Comparison of ENCODE assay signal across 1 cellular context in genomic region chr12:123231931-123232330, GRCh38.
TF ChIP-seq lines count a peak whose summit lies in the region.

No MANE protein-coding gene starts in this region.

TF ChIP-seq in HepG2, 621 proteins besides CTCF, POLR2A, EP300 and RAD21:
- TF ChIP-seq SP5 (CRISPR knock-in tag; IDR thresholded peaks at IDR 0.05; ENCODE audit: borderline replicate concordance, low read depth) (no peak), SAP130 (CRISPR knock-in tag; IDR thresholded peaks at IDR 0.05; ENCODE audit: low read depth) (peak; percentile 10; the same call in 1 of the 2 replicates), MXD4 (CRISPR knock-in tag; IDR thresholded peaks at IDR 0.05) (no peak), ZNF839 (CRISPR knock-in tag; IDR thresholded peaks at IDR 0.05; ENCODE audit: borderline replicate concordance) (no peak), HMGA1 (CRISPR knock-in tag; conservative IDR thresholded peaks at IDR 0.05) (no peak), ZNF138 (CRISPR knock-in tag; IDR thresholded peaks at IDR 0.05; ENCODE audit: low read depth) (no peak), RELA (CRISPR knock-in tag; IDR thresholded peaks at IDR 0.05) (no peak), PTBP1 (IDR thresholded peaks at IDR 0.05; ENCODE audit: low read depth, low read length, poor library complexity, severe bottlenecking) (no peak), MED8 (CRISPR knock-in tag; IDR thresholded peaks at IDR 0.05; ENCODE audit: insufficient replicate concordance) (no peak), NFIC (IDR thresholded peaks at IDR 0.05; ENCODE audit: low read length) (0 out of 2 replicates have a peak, but pooled peaks have one; percentile 25), PRMT3 (CRISPR knock-in tag; IDR thresholded peaks at IDR 0.05; ENCODE audit: borderline replicate concordance, low read depth) (no peak), ZBTB21 (CRISPR knock-in tag; IDR thresholded peaks at IDR 0.05) (no peak), SP140L (CRISPR knock-in tag; IDR thresholded peaks at IDR 0.05; ENCODE audit: borderline replicate concordance) (no peak), ELF4 (CRISPR knock-in tag; IDR thresholded peaks at IDR 0.05; ENCODE audit: borderline replicate concordance) (no peak), RBM22 (optimal IDR thresholded peaks at IDR 0.05; ENCODE audit: low read length) (no peak), ZHX2 (IDR thresholded peaks at IDR 0.05; ENCODE audit: low read depth) (no peak), ZHX2 (CRISPR knock-in tag; IDR thresholded peaks at IDR 0.05; ENCODE audit: borderline replicate concordance) (no peak), THAP9 (CRISPR knock-in tag; IDR thresholded peaks at IDR 0.05; ENCODE audit: borderline replicate concordance) (no peak), ZNF292 (CRISPR knock-in tag; IDR thresholded peaks at IDR 0.05; ENCODE audit: borderline replicate concordance, low read depth) (no peak), ZNF337 (CRISPR knock-in tag; IDR thresholded peaks at IDR 0.05; ENCODE audit: borderline replicate concordance, low read depth) (no peak), MIER2 (CRISPR knock-in tag; IDR thresholded peaks at IDR 0.05) (no peak), BRF2 (CRISPR knock-in tag; IDR thresholded peaks at IDR 0.05) (no peak), ARNT (IDR thresholded peaks at IDR 0.05) (no peak), STAG1 (CRISPR knock-in tag; IDR thresholded peaks at IDR 0.05) (0 out of 2 replicates have a peak, but pooled peaks have one; percentile 6), GFI1 (CRISPR knock-in tag; IDR thresholded peaks at IDR 0.05; ENCODE audit: borderline replicate concordance) (0 out of 2 replicates have a peak, but pooled peaks have one; percentile 39), ZNF724P (CRISPR knock-in tag; IDR thresholded peaks at IDR 0.05; ENCODE audit: borderline replicate concordance) (no peak)
